8 cellular contexts compared by ENCODE assay signal in the genomic region with DNA sequence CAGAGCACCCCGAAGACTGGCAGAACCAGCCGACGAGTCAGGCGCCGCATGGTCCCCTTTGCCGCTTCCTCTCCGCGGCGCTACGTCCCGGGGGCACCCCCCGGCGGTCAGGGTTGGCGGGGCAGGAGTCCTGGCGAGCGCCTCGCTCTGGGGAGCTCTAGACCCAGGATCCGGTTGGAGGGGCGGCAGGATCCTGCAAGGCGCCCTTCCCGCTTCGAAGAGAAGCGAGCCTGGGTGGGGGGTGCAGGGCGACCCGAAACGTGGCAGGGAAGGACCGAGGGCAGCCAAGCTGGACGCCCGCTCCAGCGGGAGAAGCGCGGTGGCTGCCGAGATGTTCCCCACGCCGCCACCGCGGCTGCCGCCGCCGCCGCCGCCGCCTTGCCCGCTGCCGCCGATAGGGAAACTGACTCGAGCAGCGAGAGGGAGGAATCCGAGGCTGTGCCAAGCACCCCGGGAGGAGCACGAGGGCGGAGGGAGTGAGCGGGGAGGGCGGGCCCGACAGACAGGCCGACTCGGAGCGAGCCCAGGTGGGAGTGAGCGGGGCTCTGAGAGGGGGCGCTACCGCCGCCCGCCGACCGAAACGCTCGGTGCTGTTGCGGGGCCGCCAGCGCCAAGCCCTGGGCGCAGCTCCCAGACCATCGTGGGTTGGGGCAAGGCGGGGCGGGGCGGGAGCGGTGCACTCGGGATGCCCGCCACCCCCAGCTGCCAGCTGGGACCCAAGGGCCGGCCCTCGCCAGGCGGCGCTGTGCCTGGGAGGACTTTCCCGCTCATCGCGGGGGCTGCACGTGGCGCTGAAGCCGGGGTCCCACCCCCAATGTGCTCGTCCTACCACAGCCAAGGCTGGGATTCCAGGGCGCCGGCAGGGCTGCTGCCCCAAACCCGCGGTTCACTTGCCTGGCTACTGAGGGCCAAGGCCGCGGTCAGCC. TPM values are rescaled to one million over a fixed set of nuclear protein-coding genes. Genes with fewer than 3 reads are reported as not detected.
DNase-seq lines count a peak whose midpoint lies in the region; ATAC-seq and TF ChIP-seq lines count a peak whose summit lies in the region.

A gene with protein sequence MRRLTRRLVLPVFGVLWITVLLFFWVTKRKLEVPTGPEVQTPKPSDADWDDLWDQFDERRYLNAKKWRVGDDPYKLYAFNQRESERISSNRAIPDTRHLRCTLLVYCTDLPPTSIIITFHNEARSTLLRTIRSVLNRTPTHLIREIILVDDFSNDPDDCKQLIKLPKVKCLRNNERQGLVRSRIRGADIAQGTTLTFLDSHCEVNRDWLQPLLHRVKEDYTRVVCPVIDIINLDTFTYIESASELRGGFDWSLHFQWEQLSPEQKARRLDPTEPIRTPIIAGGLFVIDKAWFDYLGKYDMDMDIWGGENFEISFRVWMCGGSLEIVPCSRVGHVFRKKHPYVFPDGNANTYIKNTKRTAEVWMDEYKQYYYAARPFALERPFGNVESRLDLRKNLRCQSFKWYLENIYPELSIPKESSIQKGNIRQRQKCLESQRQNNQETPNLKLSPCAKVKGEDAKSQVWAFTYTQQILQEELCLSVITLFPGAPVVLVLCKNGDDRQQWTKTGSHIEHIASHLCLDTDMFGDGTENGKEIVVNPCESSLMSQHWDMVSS (minus strand): TSS at position 404 of the 926 bp plus-strand sequence. CDS start 354 bp downstream, at position 50.

- intact Hi-C loops in natural killer cell (cut with micrococcal nuclease), result no loop called here
- intact Hi-C loops in testis (cut with DNase I; ENCODE audit: low total_unique reads), result no loop called here

- H3K9me3 Mint-ChIP-seq in natural killer cell, result no peaks in the 10 kb centered on the region

- peaks cover 0 to 5% of the 10 kb centered on the region in 2 donors for H3K4me1 Mint-ChIP-seq in natural killer cell

- no peak for TF ChIP-seq POLR2A in testis (IDR thresholded peaks at IDR 0.05)

- no peaks in the 10 kb centered on the region for H3K36me3 ChIP-seq in BE2C
- H3K36me3 ChIP-seq in testis (ENCODE audit: low read depth, missing control alignments), result no peaks in the 10 kb centered on the region

- peaks cover 39 to 58% of the 10 kb centered on the region in 2 donors for H3K27me3 Mint-ChIP-seq in natural killer cell (ENCODE audit: low read depth in 2 of 2)

- H3K4me1 ChIP-seq in BE2C (no peaks in the 10 kb centered on the region), testis (no peaks in the 10 kb centered on the region)

- ATAC-seq in natural killer cell, result peak in 2 of 3 donors; percentile 58 to 70

- H3K27ac ChIP-seq in testis, result no peak within 1 kb of the TSS

- H3K27ac Mint-ChIP-seq in natural killer cell, result no peak within 1 kb of the TSS

- 1 to 7% methylated on average over 8 to 81 of the region's 95 CpGs for WGBS in testis, 2 donors

- peak; percentile 59 for TF ChIP-seq CTCF in BE2C (IDR thresholded peaks at IDR 0.05; ENCODE audit: low read depth, low read length)
- peak; percentile 57 for TF ChIP-seq CTCF in foreskin fibroblast (IDR thresholded peaks at IDR 0.05; ENCODE audit: low read depth, low read length)
- no peak for TF ChIP-seq CTCF in natural killer cell (IDR thresholded peaks at IDR 0.05)
- peak in 2 of 3 experiments; percentile 31 to 39 for TF ChIP-seq CTCF in testis (IDR thresholded peaks at IDR 0.05)

- peak within 1 kb of the TSS; percentile 72 for H3K4me3 ChIP-seq in BE2C (ENCODE audit: low read depth, low read length)
- H3K4me3 ChIP-seq in foreskin fibroblast (ENCODE audit: low read depth in 1 of 2, low read length in 2 of 2), result peak within 1 kb of the TSS; percentile 52 to 69
- H3K4me3 ChIP-seq in testis, result peak within 1 kb of the TSS; percentile 47 to 64

- DNase-seq in BE2C (peak; percentile 88), GM19238 (ENCODE audit: insufficient read length, low spot score) (peak; percentile 37), NCI-H1694 (lab: John Stamatoyannopoulos, UW) (peak; percentile 63), foreskin fibroblast (peak; percentile 59 to 88), natural killer cell (no peak), testis (peak; percentile 66), middle frontal gyrus (ENCODE audit: extremely low spot score, low spot score) (no peak)
- DNase-seq in activated T-cell treated with anti-CD3 and anti-CD28 coated beads, Interleukin-2, amount 50 U/mL, for 48 hours, result peak; percentile 71 to 76

- H3K9me3 ChIP-seq in BE2C (no peaks in the 10 kb centered on the region), testis (no peaks in the 10 kb centered on the region)

- H3K4me3 Mint-ChIP-seq in natural killer cell, result peak within 1 kb of the TSS; percentile 69

- peaks cover 3% of the 10 kb centered on the region; the same call in 1 of the 2 replicates for H3K27me3 ChIP-seq in BE2C
- H3K27me3 ChIP-seq in testis, result no peaks in the 10 kb centered on the region

- no peaks in the 10 kb centered on the region for H3K36me3 Mint-ChIP-seq in natural killer cell

RNA-seq across cellular contexts. Expression of the gene that starts here (rescaled TPM):
- polyA plus RNA-seq in BE2C (2012; ENCODE audit: insufficient read depth, insufficient read length, low read depth), result 49.3 TPM
- total RNA-seq in natural killer cell (under 1 TPM in 1 of 3 donors, not detected in 2; 0.68 TPM), testis (10 to 100 TPM; 11.6 to 31.5 TPM)
- 6.9 TPM for polyA plus RNA-seq in testis (ENCODE audit: insufficient read depth, low read depth, low replicate concordance)

Comparison
In these comparisons a context has a peak if more than half of its experiments do, and no peak if none do; other contexts are left out.
1. RNA of the gene that starts here (total RNA-seq): 11.6 to 31.5 TPM in testis; 0.68 TPM in natural killer cell; every median in the first group is over 4 times any median in the second.
2. Peak in ATAC-seq in natural killer cell; RNA of the gene not detected or under 1 TPM.
3. DNase-seq: peak in BE2C (single experiment), GM19238 (single experiment), NCI-H1694 (single experiment), activated T-cell treated with anti-CD3 and anti-CD28 coated beads, Interleukin-2, amount 50 U/mL, for 48 hours (2 of 2), foreskin fibroblast (2 of 2) and testis (single experiment); none in natural killer cell (single experiment) and middle frontal gyrus (single experiment).
4. Peak in every context shown above with its lines, with median percentiles within 50 percentile points of each other: H3K4me3 ChIP-seq.